1 cellular context compared by ENCODE assay signal in the genomic region with DNA sequence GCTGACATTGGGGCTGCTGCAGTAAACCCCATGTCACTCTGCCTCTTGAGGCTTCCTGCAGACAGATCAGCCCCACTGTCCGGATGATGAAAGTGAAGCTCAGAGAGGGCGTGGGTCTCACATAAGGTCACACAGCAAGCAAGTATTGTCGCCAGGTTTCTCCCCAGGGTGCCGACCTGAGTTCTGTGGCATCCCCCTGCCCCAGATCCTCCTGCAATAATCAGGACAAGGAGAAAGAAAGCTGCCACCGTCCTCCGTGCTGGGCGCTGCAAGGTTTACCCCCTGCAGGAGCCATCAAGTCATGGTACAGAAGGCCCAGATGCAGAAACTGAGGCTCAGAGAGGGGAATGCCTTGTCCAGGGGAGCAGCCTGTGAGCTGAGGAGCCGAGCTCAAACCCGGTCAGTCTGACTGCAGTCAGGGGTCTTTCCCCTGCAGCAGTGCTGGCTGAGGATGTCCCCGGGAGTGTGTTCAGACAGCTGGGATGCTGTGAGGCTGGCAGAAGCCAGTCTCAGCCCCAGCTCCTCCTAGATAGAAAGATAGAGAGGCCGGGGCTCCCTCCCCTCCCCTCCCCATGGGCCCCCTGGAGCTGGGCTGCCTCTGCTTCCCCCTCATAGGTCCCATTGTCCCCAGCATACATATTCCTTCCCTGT.
TF ChIP-seq lines count a peak whose summit lies in the region.

No MANE protein-coding gene starts in this region.

TF ChIP-seq in SK-N-SH treated with all-trans-retinoic acid at 6 μM for 48 hours, 23 proteins besides CTCF, POLR2A, EP300 and RAD21 (continued from another document):
- TF ChIP-seq, protein P1, sequence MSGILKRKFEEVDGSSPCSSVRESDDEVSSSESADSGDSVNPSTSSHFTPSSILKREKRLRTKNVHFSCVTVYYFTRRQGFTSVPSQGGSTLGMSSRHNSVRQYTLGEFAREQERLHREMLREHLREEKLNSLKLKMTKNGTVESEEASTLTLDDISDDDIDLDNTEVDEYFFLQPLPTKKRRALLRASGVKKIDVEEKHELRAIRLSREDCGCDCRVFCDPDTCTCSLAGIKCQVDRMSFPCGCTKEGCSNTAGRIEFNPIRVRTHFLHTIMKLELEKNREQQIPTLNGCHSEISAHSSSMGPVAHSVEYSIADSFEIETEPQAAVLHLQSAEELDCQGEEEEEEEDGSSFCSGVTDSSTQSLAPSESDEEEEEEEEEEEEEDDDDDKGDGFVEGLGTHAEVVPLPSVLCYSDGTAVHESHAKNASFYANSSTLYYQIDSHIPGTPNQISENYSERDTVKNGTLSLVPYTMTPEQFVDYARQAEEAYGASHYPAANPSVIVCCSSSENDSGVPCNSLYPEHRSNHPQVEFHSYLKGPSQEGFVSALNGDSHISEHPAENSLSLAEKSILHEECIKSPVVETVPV (CRISPR knock-in tag; IDR thresholded peaks at IDR 0.05), result no peak
- TF ChIP-seq, protein P2, sequence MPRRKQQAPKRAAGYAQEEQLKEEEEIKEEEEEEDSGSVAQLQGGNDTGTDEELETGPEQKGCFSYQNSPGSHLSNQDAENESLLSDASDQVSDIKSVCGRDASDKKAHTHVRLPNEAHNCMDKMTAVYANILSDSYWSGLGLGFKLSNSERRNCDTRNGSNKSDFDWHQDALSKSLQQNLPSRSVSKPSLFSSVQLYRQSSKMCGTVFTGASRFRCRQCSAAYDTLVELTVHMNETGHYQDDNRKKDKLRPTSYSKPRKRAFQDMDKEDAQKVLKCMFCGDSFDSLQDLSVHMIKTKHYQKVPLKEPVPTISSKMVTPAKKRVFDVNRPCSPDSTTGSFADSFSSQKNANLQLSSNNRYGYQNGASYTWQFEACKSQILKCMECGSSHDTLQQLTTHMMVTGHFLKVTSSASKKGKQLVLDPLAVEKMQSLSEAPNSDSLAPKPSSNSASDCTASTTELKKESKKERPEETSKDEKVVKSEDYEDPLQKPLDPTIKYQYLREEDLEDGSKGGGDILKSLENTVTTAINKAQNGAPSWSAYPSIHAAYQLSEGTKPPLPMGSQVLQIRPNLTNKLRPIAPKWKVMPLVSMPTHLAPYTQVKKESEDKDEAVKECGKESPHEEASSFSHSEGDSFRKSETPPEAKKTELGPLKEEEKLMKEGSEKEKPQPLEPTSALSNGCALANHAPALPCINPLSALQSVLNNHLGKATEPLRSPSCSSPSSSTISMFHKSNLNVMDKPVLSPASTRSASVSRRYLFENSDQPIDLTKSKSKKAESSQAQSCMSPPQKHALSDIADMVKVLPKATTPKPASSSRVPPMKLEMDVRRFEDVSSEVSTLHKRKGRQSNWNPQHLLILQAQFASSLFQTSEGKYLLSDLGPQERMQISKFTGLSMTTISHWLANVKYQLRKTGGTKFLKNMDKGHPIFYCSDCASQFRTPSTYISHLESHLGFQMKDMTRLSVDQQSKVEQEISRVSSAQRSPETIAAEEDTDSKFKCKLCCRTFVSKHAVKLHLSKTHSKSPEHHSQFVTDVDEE (CRISPR knock-in tag; IDR thresholded peaks at IDR 0.05), result no peak
- TF ChIP-seq TOX (CRISPR knock-in tag; IDR thresholded peaks at IDR 0.05; ENCODE audit: borderline replicate concordance) (no peak), ZNF70 (CRISPR knock-in tag; IDR thresholded peaks at IDR 0.05) (no peak)
- TF ChIP-seq, protein P3, sequence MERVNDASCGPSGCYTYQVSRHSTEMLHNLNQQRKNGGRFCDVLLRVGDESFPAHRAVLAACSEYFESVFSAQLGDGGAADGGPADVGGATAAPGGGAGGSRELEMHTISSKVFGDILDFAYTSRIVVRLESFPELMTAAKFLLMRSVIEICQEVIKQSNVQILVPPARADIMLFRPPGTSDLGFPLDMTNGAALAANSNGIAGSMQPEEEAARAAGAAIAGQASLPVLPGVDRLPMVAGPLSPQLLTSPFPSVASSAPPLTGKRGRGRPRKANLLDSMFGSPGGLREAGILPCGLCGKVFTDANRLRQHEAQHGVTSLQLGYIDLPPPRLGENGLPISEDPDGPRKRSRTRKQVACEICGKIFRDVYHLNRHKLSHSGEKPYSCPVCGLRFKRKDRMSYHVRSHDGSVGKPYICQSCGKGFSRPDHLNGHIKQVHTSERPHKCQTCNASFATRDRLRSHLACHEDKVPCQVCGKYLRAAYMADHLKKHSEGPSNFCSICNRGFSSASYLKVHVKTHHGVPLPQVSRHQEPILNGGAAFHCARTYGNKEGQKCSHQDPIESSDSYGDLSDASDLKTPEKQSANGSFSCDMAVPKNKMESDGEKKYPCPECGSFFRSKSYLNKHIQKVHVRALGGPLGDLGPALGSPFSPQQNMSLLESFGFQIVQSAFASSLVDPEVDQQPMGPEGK (CRISPR knock-in tag; IDR thresholded peaks at IDR 0.05; ENCODE audit: borderline replicate concordance), result no peak
